ENCODE assay signal across 31 cellular contexts in the genomic region with DNA sequence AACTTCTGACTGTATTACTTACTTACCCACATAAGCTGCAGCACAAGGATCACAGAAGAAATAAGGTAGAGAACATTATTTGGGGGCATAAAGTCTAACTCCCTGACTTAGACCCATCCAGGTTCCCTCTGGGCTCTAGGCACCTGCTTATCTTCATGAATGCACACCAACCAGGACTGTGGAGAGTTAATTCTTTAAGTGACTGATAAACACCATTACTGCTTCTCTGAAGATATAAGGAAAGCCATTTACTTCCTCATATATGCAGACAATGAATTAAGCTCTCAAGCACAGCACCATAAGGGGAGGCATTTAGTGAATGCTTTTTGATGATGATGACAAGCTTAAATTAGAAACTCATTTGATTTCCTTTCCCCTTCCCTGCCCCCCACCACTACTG. TPM values are rescaled to one million over a fixed set of nuclear protein-coding genes. Genes with fewer than 3 reads are reported as not detected.
"Had no signal": no experiment of that assay in that cellular context is flagged by ENCODE, and none has a peak within 500 bp of the region (broad histone marks: within the 10 kb centered on the region; RNA-seq: fewer than 3 reads in every experiment).

No MANE protein-coding gene starts in this region.

- H3K9me3 Mint-ChIP-seq: activated CD4-positive, alpha-beta T cell treated with anti-CD3 and anti-CD28 coated beads, Interleukin-2, amount 10 ng/mL, durations not matched to agents 24 days and 14 days; activated CD8-positive, alpha-beta T cell treated with anti-CD3 and anti-CD28 coated beads for 36 hours; activated naive CD8-positive, alpha-beta T cell treated with anti-CD3 and anti-CD28 coated beads, Interleukin-2, amount 50 U/mL, for 24 hours; activated T-cell treated with anti-CD3 and anti-CD28 coated beads, Interleukin-2, amount 50 U/mL, for 72 hours; activated T-helper 2 cell treated with anti-CD3 and anti-CD28 coated beads, Interferon-gamma antibody, Interleukin-2, Interleukin-4, amounts not matched to agents 10 μg/mL and 5 μg/mL and 100 μg/mL, durations not matched to agents 14 hours and 24 hours and 36 hours; brain had no signal

- H3K4me1 Mint-ChIP-seq: brain had no signal

- H3K27ac ChIP-seq: SJCRH30, SK-N-MC had no signal

- H3K27me3 ChIP-seq: MG63, SJCRH30 had no signal

- H3K27me3 Mint-ChIP-seq: activated CD4-positive, alpha-beta T cell treated with anti-CD3 and anti-CD28 coated beads, Interleukin-2, amount 10 ng/mL, durations not matched to agents 24 days and 14 days; activated CD8-positive, alpha-beta T cell treated with anti-CD3 and anti-CD28 coated beads for 36 hours; activated naive CD8-positive, alpha-beta T cell; activated naive CD8-positive, alpha-beta T cell treated with anti-CD3 and anti-CD28 coated beads, Interleukin-2, amount 50 U/mL, for 24 hours; brain had no signal

- ATAC-seq: activated CD8-positive, alpha-beta T cell treated with anti-CD3 and anti-CD28 coated beads for 36 hours; activated naive CD8-positive, alpha-beta T cell treated with anti-CD3 and anti-CD28 coated beads, Interleukin-2, amount 50 U/mL, for 24 hours; activated T-cell treated with anti-CD3 and anti-CD28 coated beads, Interleukin-2, amount 50 U/mL, for 72 hours; Panc1 had no signal

- H3K27ac Mint-ChIP-seq: activated CD4-positive, alpha-beta T cell treated with anti-CD3 and anti-CD28 coated beads, Interleukin-2, amount 10 ng/mL, durations not matched to agents 24 days and 14 days; activated CD8-positive, alpha-beta T cell treated with anti-CD3 and anti-CD28 coated beads for 36 hours; activated naive CD8-positive, alpha-beta T cell; activated naive CD8-positive, alpha-beta T cell treated with anti-CD3 and anti-CD28 coated beads, Interleukin-2, amount 50 U/mL, for 24 hours; activated T-cell treated with anti-CD3 and anti-CD28 coated beads, Interleukin-2, amount 50 U/mL, for 72 hours; activated T-helper 2 cell treated with anti-CD3 and anti-CD28 coated beads, Interferon-gamma antibody, Interleukin-2, Interleukin-4, amounts not matched to agents 10 μg/mL and 5 μg/mL and 100 μg/mL, durations not matched to agents 14 hours and 24 hours and 36 hours; brain had no signal

- H3K4me3 Mint-ChIP-seq: activated CD4-positive, alpha-beta T cell treated with anti-CD3 and anti-CD28 coated beads, Interleukin-2, amount 10 ng/mL, durations not matched to agents 24 days and 14 days; activated CD8-positive, alpha-beta T cell treated with anti-CD3 and anti-CD28 coated beads for 36 hours; activated naive CD8-positive, alpha-beta T cell; activated naive CD8-positive, alpha-beta T cell treated with anti-CD3 and anti-CD28 coated beads, Interleukin-2, amount 50 U/mL, for 24 hours; activated T-cell treated with anti-CD3 and anti-CD28 coated beads, Interleukin-2, amount 50 U/mL, for 72 hours; brain had no signal

- H3K9me3 ChIP-seq: MG63, SJCRH30 had no signal

- DNase-seq: activated CD4-positive, alpha-beta T cell treated with anti-CD3 and anti-CD28 coated beads, Interleukin-2, amount 10 ng/mL, durations not matched to agents 24 days and 14 days; activated CD4-positive, alpha-beta T cell treated with anti-CD3 and anti-CD28 coated beads, Interleukin-2, amount 50 U/mL, for 4 hours; activated CD8-positive, alpha-beta T cell treated with anti-CD3 and anti-CD28 coated beads for 36 hours; activated gamma-delta T cell; activated naive CD4-positive, alpha-beta T cell treated with Interleukin-2 at 50 U/mL for 16 hours; activated naive CD8-positive, alpha-beta T cell treated with anti-CD3 and anti-CD28 coated beads, Interleukin-2, amount 50 U/mL, for 24 hours; activated T-cell treated with anti-CD3 and anti-CD28 coated beads, Interleukin-2, amount 50 U/mL, for 1 hour; activated T-cell treated with anti-CD3 and anti-CD28 coated beads, Interleukin-2, amount 50 U/mL, for 72 hours; anterior cingulate cortex; caudate nucleus; cerebellar nuclear complex; Kasumi-1; MG63; NCI-H1048; NCI-H1105 treated with DMSO at 0.1 percent for 48 hours; NCI-H1436; NCI-H1694; NCI-H1930; NCI-H345; NCI-H524 treated with DMSO at 0.1 percent for 48 hours; NCI-H748 treated with DMSO at 0.1 percent for 48 hours; NK-92 treated with Interleukin-12 subunit alpha and Interleukin-12 subunit beta, amount 100 ng/mL, for 24 hours; SHP77; SJCRH30 had no signal

- FAIRE-seq: bronchial epithelial cell had no signal

- H3K4me3 ChIP-seq: MG63, SJCRH30, SK-N-MC had no signal

RNA-seq across cellular contexts. Expression of gene POU4F1, which starts 33.1 kb away (rescaled TPM):
- total RNA-seq: bronchial epithelial cell, RPMI7951 had no signal
